8 cellular contexts compared by ENCODE assay signal in the genomic region with DNA sequence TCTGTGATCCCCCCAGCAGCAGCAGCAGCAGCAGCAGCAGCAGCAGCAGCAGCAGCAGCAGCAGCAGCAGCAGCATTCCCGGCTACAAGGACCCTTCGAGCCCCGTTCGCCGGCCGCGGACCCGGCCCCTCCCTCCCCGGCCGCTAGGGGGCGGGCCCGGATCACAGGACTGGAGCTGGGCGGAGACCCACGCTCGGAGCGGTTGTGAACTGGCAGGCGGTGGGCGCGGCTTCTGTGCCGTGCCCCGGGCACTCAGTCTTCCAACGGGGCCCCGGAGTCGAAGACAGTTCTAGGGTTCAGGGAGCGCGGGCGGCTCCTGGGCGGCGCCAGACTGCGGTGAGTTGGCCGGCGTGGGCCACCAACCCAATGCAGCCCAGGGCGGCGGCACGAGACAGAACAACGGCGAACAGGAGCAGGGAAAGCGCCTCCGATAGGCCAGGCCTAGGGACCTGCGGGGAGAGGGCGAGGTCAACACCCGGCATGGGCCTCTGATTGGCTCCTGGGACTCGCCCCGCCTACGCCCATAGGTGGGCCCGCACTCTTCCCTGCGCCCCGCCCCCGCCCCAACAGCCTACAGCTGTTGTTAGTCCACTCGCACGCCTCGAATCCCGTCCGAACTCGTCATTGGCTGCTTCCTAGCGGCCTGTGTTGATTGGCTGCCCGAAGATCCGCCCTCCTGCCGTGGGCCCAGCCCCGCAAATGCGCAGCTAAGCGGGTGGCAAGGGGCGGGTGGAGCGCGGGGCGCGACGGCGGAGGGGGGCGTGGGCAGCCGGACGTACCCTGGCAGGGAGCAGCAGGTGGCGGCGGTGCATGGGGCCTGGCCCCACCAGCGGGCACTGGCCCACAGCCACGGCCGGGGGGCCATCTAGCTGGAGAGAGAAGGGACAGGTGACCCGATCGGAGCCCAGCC.
DNase-seq lines count a peak whose midpoint lies in the region; ATAC-seq lines count a peak whose summit lies in the region.

No MANE protein-coding gene starts in this region.

- peak overlapping the region; percentile 96 for H3K27ac ChIP-seq in cingulate gyrus (ENCODE audit: low read depth, low read length)

- DNase-seq in AG08396 (ENCODE audit: low spot score): peak; percentile 98
- peak; percentile 88 for DNase-seq in NCI-H345 treated with DMSO at 0.1 percent for 48 hours (lab: John Stamatoyannopoulos, UW; ENCODE audit: unreplicated experiment)
- peak; percentile 81 to 82 for DNase-seq in activated CD4-positive, alpha-beta T cell treated with anti-CD3 and anti-CD28 coated beads for 24 hours (ENCODE audit: low read depth in 2 of 2)
- peak; percentile 98 for DNase-seq in kidney tubule cell (ENCODE audit: low spot score)
- peak; percentile 78 to 82 for DNase-seq in stimulated activated CD4-positive, alpha-beta T cell treated with anti-CD3 and anti-CD28 coated beads, Interleukin-1b, Interleukin-23, amount 100 ng/mL, for 1 hour (ENCODE audit: low read depth in 2 of 2)

- ATAC-seq in GM18909 (IDR thresholded peaks at IDR 0.05; ENCODE audit: poor library complexity, unreplicated experiment) (peak; percentile 54), HG03196 (IDR thresholded peaks at IDR 0.05; ENCODE audit: unreplicated experiment) (peak; percentile 42)

Comparison
In these comparisons a context has a peak if more than half of its experiments do, and no peak if none do; other contexts are left out.
1. Peak in every context shown above with its lines: DNase-seq, ATAC-seq and H3K27ac ChIP-seq.